In the genomic region with DNA sequence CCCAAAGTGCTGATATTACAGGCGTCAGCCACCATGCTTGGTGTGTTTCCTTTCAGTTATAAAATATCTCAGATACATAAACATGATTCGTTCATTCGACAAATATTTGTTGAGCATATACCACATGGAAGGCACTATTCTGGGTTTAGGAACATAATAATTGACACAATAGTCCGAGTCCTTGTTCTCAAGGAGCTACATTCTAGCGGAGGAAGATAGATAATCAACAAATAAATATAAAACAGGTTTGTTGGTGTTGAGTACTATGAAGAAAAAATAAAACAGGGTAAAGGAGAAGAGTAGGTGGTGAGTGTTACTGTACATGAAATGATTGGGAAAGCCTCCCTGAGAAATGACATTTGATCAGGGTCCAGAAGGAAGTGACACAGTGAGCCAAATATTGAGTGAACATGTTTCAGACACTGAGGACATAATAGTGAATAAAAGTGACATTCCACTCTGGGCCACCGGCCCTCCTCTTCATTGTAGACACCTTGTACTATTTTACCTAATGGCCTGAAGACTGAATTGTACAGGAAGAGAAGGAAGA, we compare ENCODE assay signal across 17 cellular contexts.
"Had no signal": no experiment of that assay in that cellular context is flagged by ENCODE, and none has a peak within 500 bp of the region (broad histone marks: within the 10 kb centered on the region; RNA-seq: fewer than 3 reads in every experiment).

No MANE protein-coding gene starts in this region.

- H3K9ac ChIP-seq: parathyroid adenoma had no signal

- H3K79me2 ChIP-seq: parathyroid adenoma had no signal

- H2AFZ ChIP-seq: parathyroid adenoma had no signal

- H3K27me3 ChIP-seq: brain microvascular endothelial cell, left lung, right lobe of liver, thyroid gland had no signal

- DNase-seq: activated CD8-positive, alpha-beta memory T cell treated with anti-CD3 and anti-CD28 coated beads, Interleukin-2, amount 10 ng/mL, durations not matched to agents 7 days and 5 days; activated naive CD4-positive, alpha-beta T cell treated with anti-CD3 and anti-CD28 coated beads for 36 hours; activated T-cell treated with anti-CD3 and anti-CD28 coated beads, Interleukin-2, amount 50 U/mL, for 1 hour; anterior cingulate cortex; brain microvascular endothelial cell; central memory CD4-positive, alpha-beta T cell; foreskin melanocyte; left lung; right lobe of liver; small intestine; stimulated activated CD4-positive, alpha-beta T cell treated with anti-CD3 and anti-CD28 coated beads, Interleukin-4, amount 100 ng/mL, for 1 hour; thyroid gland had no signal

- H3K4me1 ChIP-seq: parathyroid adenoma had no signal

- H3K4me3 ChIP-seq: left lung, right lobe of liver, thyroid gland had no signal

- H3K4me3 Mint-ChIP-seq: activated CD8-positive, alpha-beta memory T cell treated with anti-CD3 and anti-CD28 coated beads, Interleukin-2, amount 10 ng/mL, durations not matched to agents 7 days and 5 days; activated naive CD4-positive, alpha-beta T cell treated with anti-CD3 and anti-CD28 coated beads for 36 hours; mesothelial cell of epicardium; natural killer cell treated with Interleukin-12 subunit alpha and Interleukin-12 subunit beta and Interleukin-15 and Interleukin-18, amount 100 ng/mL, for 72 hours; stimulated activated memory B cell treated with anti-CD40 and anti-IgM and Interleukin-4, amounts not matched to agents 10 μg/mL and 1 μg/mL and 100 μg/mL, for 72 hours; T-helper 2 cell treated with Interferon-gamma antibody and Interleukin-4, amounts not matched to agents 5 μg/mL and 100 μg/mL, for 36 hours had no signal

- H3K36me3 Mint-ChIP-seq: activated CD8-positive, alpha-beta memory T cell treated with anti-CD3 and anti-CD28 coated beads, Interleukin-2, amount 10 ng/mL, durations not matched to agents 7 days and 5 days; mesothelial cell of epicardium; natural killer cell treated with Interleukin-12 subunit alpha and Interleukin-12 subunit beta and Interleukin-15 and Interleukin-18, amount 100 ng/mL, for 72 hours; stimulated activated memory B cell treated with anti-CD40 and anti-IgM and Interleukin-4, amounts not matched to agents 10 μg/mL and 1 μg/mL and 100 μg/mL, for 72 hours had no signal

- ATAC-seq: activated CD8-positive, alpha-beta memory T cell treated with anti-CD3 and anti-CD28 coated beads, Interleukin-2, amount 10 ng/mL, durations not matched to agents 7 days and 5 days; left lung; natural killer cell treated with Interleukin-12 subunit alpha and Interleukin-12 subunit beta and Interleukin-15 and Interleukin-18, amount 100 ng/mL, for 72 hours; stimulated activated memory B cell treated with anti-CD40 and anti-IgM and Interleukin-4, amounts not matched to agents 10 μg/mL and 1 μg/mL and 100 μg/mL, for 72 hours had no signal

- H3K9me3 ChIP-seq: left lung, right lobe of liver, thyroid gland had no signal

- H3K27me3 Mint-ChIP-seq: stimulated activated memory B cell treated with anti-CD40 and anti-IgM and Interleukin-4, amounts not matched to agents 10 μg/mL and 1 μg/mL and 100 μg/mL, for 72 hours had no signal

- H3K27ac ChIP-seq: brain microvascular endothelial cell, left lung, parathyroid adenoma, right lobe of liver, thyroid gland had no signal

- H3K9me3 Mint-ChIP-seq: activated naive CD4-positive, alpha-beta T cell treated with anti-CD3 and anti-CD28 coated beads for 36 hours; mesothelial cell of epicardium; natural killer cell treated with Interleukin-12 subunit alpha and Interleukin-12 subunit beta and Interleukin-15 and Interleukin-18, amount 100 ng/mL, for 72 hours; stimulated activated memory B cell treated with anti-CD40 and anti-IgM and Interleukin-4, amounts not matched to agents 10 μg/mL and 1 μg/mL and 100 μg/mL, for 72 hours; T-helper 2 cell treated with Interferon-gamma antibody and Interleukin-4, amounts not matched to agents 5 μg/mL and 100 μg/mL, for 36 hours had no signal

- H3K36me3 ChIP-seq: brain microvascular endothelial cell, left lung, right lobe of liver, thyroid gland had no signal

- H3K27ac Mint-ChIP-seq: activated CD8-positive, alpha-beta memory T cell treated with anti-CD3 and anti-CD28 coated beads, Interleukin-2, amount 10 ng/mL, durations not matched to agents 7 days and 5 days; activated naive CD4-positive, alpha-beta T cell treated with anti-CD3 and anti-CD28 coated beads for 36 hours; mesothelial cell of epicardium; natural killer cell treated with Interleukin-12 subunit alpha and Interleukin-12 subunit beta and Interleukin-15 and Interleukin-18, amount 100 ng/mL, for 72 hours; stimulated activated memory B cell treated with anti-CD40 and anti-IgM and Interleukin-4, amounts not matched to agents 10 μg/mL and 1 μg/mL and 100 μg/mL, for 72 hours; T-helper 2 cell treated with Interferon-gamma antibody and Interleukin-4, amounts not matched to agents 5 μg/mL and 100 μg/mL, for 36 hours had no signal
